In genomic region chr13:97136418-97136817, GRCh38 we compare ENCODE assay signal across 15 cellular contexts.
"Had no signal": no experiment of that assay in that cellular context is flagged by ENCODE, and none has a peak within 500 bp of the region (broad histone marks: within the 10 kb centered on the region; RNA-seq: fewer than 3 reads in every experiment).

No MANE protein-coding gene starts in this region.

- H3K9me3 ChIP-seq: ascending aorta, right atrium auricular region, transverse colon had no signal

- DNase-seq: activated CD4-positive, alpha-beta T cell treated with anti-CD3 and anti-CD28 coated beads, Interleukin-2, amount 50 U/mL, for 4 hours; activated CD4-positive, CD25-positive, alpha-beta regulatory T cell treated with anti-CD3 and anti-CD28 coated beads, Interleukin-2, amount 50 U/mL, for 72 hours; activated naive CD4-positive, alpha-beta T cell treated with anti-CD3 and anti-CD28 coated beads for 36 hours; occipital lobe; stimulated activated CD4-positive, alpha-beta T cell treated with anti-CD3 and anti-CD28 coated beads, Interleukin-4, amount 100 ng/mL, for 24 hours; stimulated activated naive CD4-positive, alpha-beta T cell treated with Interleukin-2 at 50 U/mL for 16 hours; substantia nigra; T-helper 9 cell; transverse colon had no signal

- H3K27ac ChIP-seq: ascending aorta, epithelial cell of prostate, right atrium auricular region, skin epidermis, transverse colon had no signal

- H3K27me3 ChIP-seq: ascending aorta, right atrium auricular region, transverse colon had no signal

- H3K4me3 ChIP-seq: ascending aorta, right atrium auricular region, skin epidermis, transverse colon had no signal

- ATAC-seq: activated T-helper 17 cell treated with anti-CD3 and anti-CD28 coated beads, Interleukin-2, amount 50 U/mL, for 72 hours; natural killer cell treated with Interleukin-12 subunit alpha and Interleukin-12 subunit beta and Interleukin-15 and Interleukin-18, amount 100 ng/mL, for 72 hours had no signal

- H3K36me3 ChIP-seq: ascending aorta, right atrium auricular region, transverse colon had no signal
